Comparison of ENCODE assay signal across 1 cellular context in the genomic region with DNA sequence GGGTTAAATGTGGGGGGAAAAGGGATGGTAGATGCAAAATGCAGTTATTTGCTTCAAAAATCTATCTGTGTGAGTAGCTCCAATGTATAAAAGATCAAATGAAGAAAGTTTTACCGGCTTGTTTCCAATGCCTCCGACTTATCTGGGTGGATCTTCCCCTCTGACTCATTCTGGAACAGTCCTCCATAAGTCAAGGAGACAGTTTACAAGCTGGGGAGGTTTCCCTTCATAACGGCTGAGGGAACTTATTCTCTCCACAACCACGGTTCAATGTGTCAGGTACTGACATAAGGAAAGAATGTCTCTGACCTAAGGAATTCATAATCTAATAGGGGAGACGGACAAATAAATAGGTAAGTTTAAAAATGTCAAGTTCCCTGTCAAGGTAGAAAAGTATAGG.
A peak's percentile ranks its signal among the peaks of the same experiment; 100 is the strongest.
TF ChIP-seq lines count a peak whose summit lies in the region.

No MANE protein-coding gene starts in this region.

TF ChIP-seq in HCT116, 20 proteins besides CTCF, POLR2A, EP300 and RAD21 (continued from another document):
- TF ChIP-seq, protein P1, sequence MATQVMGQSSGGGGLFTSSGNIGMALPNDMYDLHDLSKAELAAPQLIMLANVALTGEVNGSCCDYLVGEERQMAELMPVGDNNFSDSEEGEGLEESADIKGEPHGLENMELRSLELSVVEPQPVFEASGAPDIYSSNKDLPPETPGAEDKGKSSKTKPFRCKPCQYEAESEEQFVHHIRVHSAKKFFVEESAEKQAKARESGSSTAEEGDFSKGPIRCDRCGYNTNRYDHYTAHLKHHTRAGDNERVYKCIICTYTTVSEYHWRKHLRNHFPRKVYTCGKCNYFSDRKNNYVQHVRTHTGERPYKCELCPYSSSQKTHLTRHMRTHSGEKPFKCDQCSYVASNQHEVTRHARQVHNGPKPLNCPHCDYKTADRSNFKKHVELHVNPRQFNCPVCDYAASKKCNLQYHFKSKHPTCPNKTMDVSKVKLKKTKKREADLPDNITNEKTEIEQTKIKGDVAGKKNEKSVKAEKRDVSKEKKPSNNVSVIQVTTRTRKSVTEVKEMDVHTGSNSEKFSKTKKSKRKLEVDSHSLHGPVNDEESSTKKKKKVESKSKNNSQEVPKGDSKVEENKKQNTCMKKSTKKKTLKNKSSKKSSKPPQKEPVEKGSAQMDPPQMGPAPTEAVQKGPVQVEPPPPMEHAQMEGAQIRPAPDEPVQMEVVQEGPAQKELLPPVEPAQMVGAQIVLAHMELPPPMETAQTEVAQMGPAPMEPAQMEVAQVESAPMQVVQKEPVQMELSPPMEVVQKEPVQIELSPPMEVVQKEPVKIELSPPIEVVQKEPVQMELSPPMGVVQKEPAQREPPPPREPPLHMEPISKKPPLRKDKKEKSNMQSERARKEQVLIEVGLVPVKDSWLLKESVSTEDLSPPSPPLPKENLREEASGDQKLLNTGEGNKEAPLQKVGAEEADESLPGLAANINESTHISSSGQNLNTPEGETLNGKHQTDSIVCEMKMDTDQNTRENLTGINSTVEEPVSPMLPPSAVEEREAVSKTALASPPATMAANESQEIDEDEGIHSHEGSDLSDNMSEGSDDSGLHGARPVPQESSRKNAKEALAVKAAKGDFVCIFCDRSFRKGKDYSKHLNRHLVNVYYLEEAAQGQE (IDR thresholded peaks at IDR 0.05; ENCODE audit: low read depth), result no peak
- TF ChIP-seq, protein P2, sequence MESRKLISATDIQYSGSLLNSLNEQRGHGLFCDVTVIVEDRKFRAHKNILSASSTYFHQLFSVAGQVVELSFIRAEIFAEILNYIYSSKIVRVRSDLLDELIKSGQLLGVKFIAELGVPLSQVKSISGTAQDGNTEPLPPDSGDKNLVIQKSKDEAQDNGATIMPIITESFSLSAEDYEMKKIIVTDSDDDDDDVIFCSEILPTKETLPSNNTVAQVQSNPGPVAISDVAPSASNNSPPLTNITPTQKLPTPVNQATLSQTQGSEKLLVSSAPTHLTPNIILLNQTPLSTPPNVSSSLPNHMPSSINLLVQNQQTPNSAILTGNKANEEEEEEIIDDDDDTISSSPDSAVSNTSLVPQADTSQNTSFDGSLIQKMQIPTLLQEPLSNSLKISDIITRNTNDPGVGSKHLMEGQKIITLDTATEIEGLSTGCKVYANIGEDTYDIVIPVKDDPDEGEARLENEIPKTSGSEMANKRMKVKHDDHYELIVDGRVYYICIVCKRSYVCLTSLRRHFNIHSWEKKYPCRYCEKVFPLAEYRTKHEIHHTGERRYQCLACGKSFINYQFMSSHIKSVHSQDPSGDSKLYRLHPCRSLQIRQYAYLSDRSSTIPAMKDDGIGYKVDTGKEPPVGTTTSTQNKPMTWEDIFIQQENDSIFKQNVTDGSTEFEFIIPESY (IDR thresholded peaks at IDR 0.05; ENCODE audit: extremely low read depth, insufficient replicate concordance, low read length), result no peak
- TF ChIP-seq, protein P3, sequence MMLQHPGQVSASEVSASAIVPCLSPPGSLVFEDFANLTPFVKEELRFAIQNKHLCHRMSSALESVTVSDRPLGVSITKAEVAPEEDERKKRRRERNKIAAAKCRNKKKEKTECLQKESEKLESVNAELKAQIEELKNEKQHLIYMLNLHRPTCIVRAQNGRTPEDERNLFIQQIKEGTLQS (IDR thresholded peaks at IDR 0.05), result no peak
- TF ChIP-seq SP1 (IDR thresholded peaks at IDR 0.05; ENCODE audit: low read depth) (peak; percentile 31; the same call in 1 of the 2 replicates), FOSL1 (IDR thresholded peaks at IDR 0.05; ENCODE audit: low read depth) (peak; percentile 37; the same call in 1 of the 2 replicates), TCF7L2 (IDR thresholded peaks at IDR 0.05; ENCODE audit: borderline replicate concordance, extremely low read depth, insufficient read depth, insufficient read length) (no peak), ZNF274 (IDR thresholded peaks at IDR 0.05; ENCODE audit: low read depth, low read length) (no peak), SRF (IDR thresholded peaks at IDR 0.05; ENCODE audit: low read depth) (no peak)
